ENCODE assay signal across 1 cellular context in genomic region chr2:33137331-33137730, GRCh38.
TF ChIP-seq lines count a peak whose summit lies in the region.

No MANE protein-coding gene starts in this region.

TF ChIP-seq in SK-N-SH, 30 proteins besides CTCF, POLR2A, EP300 and RAD21 (continued from another document):
- TF ChIP-seq IRF3 (IDR thresholded peaks at IDR 0.05; ENCODE audit: low read depth, low read length) (no peak), MAX (IDR thresholded peaks at IDR 0.05; ENCODE audit: low read depth) (no peak), SIN3A (IDR thresholded peaks at IDR 0.05; ENCODE audit: borderline replicate concordance, low read depth, low read length) (no peak), PBX3 (IDR thresholded peaks at IDR 0.05) (no peak)
